ENCODE assay signal across 22 cellular contexts in genomic region chr13:113874177-113874576, GRCh38.
"Had no signal": no experiment of that assay in that cellular context is flagged by ENCODE, and none has a peak within 500 bp of the region (broad histone marks: within the 10 kb centered on the region; RNA-seq: fewer than 3 reads in every experiment).

No MANE protein-coding gene starts in this region.

- ATAC-seq: activated CD4-positive, CD25-positive, alpha-beta regulatory T cell treated with anti-CD3 and anti-CD28 coated beads, Interleukin-2, amount 50 U/mL, for 24 hours; activated CD8-positive, alpha-beta T cell treated with anti-CD3 and anti-CD28 coated beads, Interleukin-2, amount 10 ng/mL, durations not matched to agents 7 days and 5 days; activated naive CD4-positive, alpha-beta T cell treated with anti-CD3 and anti-CD28 coated beads, Interleukin-2, amount 50 U/mL, for 72 hours; activated naive CD8-positive, alpha-beta T cell treated with anti-CD3 and anti-CD28 coated beads, Interleukin-2, amount 50 U/mL, for 24 hours; activated T-cell treated with anti-CD3 and anti-CD28 coated beads, Interleukin-2, amount 50 U/mL, for 4 hours; body of pancreas; PC-3 had no signal

- H3K4me2 ChIP-seq: KMS-11 had no signal

- H3K27ac ChIP-seq: ascending aorta, body of pancreas, KMS-11 had no signal

- H3K9me3 Mint-ChIP-seq: activated naive CD4-positive, alpha-beta T cell treated with anti-CD3 and anti-CD28 coated beads, Interleukin-2, amount 50 U/mL, for 72 hours; activated naive CD8-positive, alpha-beta T cell treated with anti-CD3 and anti-CD28 coated beads, Interleukin-2, amount 50 U/mL, for 24 hours; activated T-cell treated with anti-CD3 and anti-CD28 coated beads, Interleukin-2, amount 50 U/mL, for 4 hours had no signal

- H3K36me3 ChIP-seq: ascending aorta, MG63 had no signal

- H3K27ac Mint-ChIP-seq: activated CD8-positive, alpha-beta T cell treated with anti-CD3 and anti-CD28 coated beads, Interleukin-2, amount 10 ng/mL, durations not matched to agents 7 days and 5 days; activated naive CD4-positive, alpha-beta T cell treated with anti-CD3 and anti-CD28 coated beads, Interleukin-2, amount 50 U/mL, for 72 hours; activated naive CD8-positive, alpha-beta T cell treated with anti-CD3 and anti-CD28 coated beads, Interleukin-2, amount 50 U/mL, for 24 hours; T-helper 1 cell treated with Interleukin-12 subunit alpha and Interleukin-12 subunit beta and Interleukin-4 antibody, amounts not matched to agents 30 μg/mL and 1 μg/mL, for 36 hours had no signal

- H3K9ac ChIP-seq: KMS-11 had no signal

- DNase-seq: activated CD4-positive, alpha-beta T cell treated with anti-CD3 and anti-CD28 coated beads for 4 hours; activated naive CD4-positive, alpha-beta T cell treated with Interleukin-2 at 50 U/mL for 16 hours; activated naive CD8-positive, alpha-beta T cell treated with anti-CD3 and anti-CD28 coated beads, Interleukin-2, amount 50 U/mL, for 24 hours; activated T-cell treated with anti-CD3 and anti-CD28 coated beads, Interleukin-2, amount 50 U/mL, for 4 hours; amniotic stem cell; body of pancreas; MG63; MV-4-11; NCI-H1105; NCI-H1436; NCI-H1694 treated with DMSO at 0.1 percent for 48 hours; NCI-H2029 treated with DMSO at 0.1 percent for 48 hours; NCI-H510A treated with DMSO at 0.1 percent for 48 hours; NCI-H69; PC-3; SHP77 treated with DMSO at 0.1 percent for 48 hours had no signal

- H3K4me3 ChIP-seq: ascending aorta, body of pancreas, MG63 had no signal

- H3K9me3 ChIP-seq: ascending aorta, body of pancreas, MG63 had no signal

- H3K4me3 Mint-ChIP-seq: activated CD8-positive, alpha-beta T cell treated with anti-CD3 and anti-CD28 coated beads, Interleukin-2, amount 10 ng/mL, durations not matched to agents 7 days and 5 days; activated naive CD8-positive, alpha-beta T cell treated with anti-CD3 and anti-CD28 coated beads, Interleukin-2, amount 50 U/mL, for 24 hours; activated T-cell treated with anti-CD3 and anti-CD28 coated beads, Interleukin-2, amount 50 U/mL, for 4 hours; T-helper 1 cell treated with Interleukin-12 subunit alpha and Interleukin-12 subunit beta and Interleukin-4 antibody, amounts not matched to agents 30 μg/mL and 1 μg/mL, for 36 hours had no signal

- H3K27me3 ChIP-seq: ascending aorta, body of pancreas, MG63 had no signal
